ENCODE assay signal across 10 cellular contexts in genomic region chr5:10289353-10289752, GRCh38. TPM values are rescaled to one million over a fixed set of nuclear protein-coding genes. Genes with fewer than 3 reads are reported as not detected.
DNase-seq lines count a peak whose midpoint lies in the region; ATAC-seq and TF ChIP-seq lines count a peak whose summit lies in the region.
"Had no signal": no experiment of that assay in that cellular context is flagged by ENCODE, and none has a peak within 500 bp of the region (broad histone marks: within the 10 kb centered on the region; RNA-seq: fewer than 3 reads in every experiment).

No MANE protein-coding gene starts in this region.

- H3K9me3 Mint-ChIP-seq in neural progenitor cell: no peaks in the 10 kb centered on the region
- H3K9me3 Mint-ChIP-seq: activated CD4-positive, alpha-beta T cell treated with anti-CD3 and anti-CD28 coated beads, Interleukin-2, amount 10 ng/mL, durations not matched to agents 24 days and 14 days had no signal

- H2AFZ ChIP-seq in osteoblast (ENCODE audit: low read length) (no peak overlapping the region), neural progenitor cell (replicated peaks) (no peak overlapping the region)

- ATAC-seq in gastrocnemius medialis: peak; percentile 76 to 77

- DNase-seq in DMS53 (lab: John Stamatoyannopoulos, UW) (peak; percentile 50), DMS53 treated with DMSO at 0.1 percent for 48 hours (lab: John Stamatoyannopoulos, UW; ENCODE audit: unreplicated experiment) (no peak), NCI-H774 (lab: John Stamatoyannopoulos, UW) (peak; percentile 46), fibroblast of the aortic adventitia (ENCODE audit: low read depth) (peak; percentile 67), gastrocnemius medialis (peak; percentile 79 to 86), osteoblast (ENCODE audit: insufficient read length, low spot score, missing footprints) (no peak), NCI-H187 treated with DMSO at 0.1 percent for 48 hours (lab: John Stamatoyannopoulos, UW) (no peak), neural progenitor cell (ENCODE audit: low spot score) (no peak)
- DNase-seq: activated CD4-positive, alpha-beta T cell treated with anti-CD3 and anti-CD28 coated beads, Interleukin-2, amount 10 ng/mL, durations not matched to agents 24 days and 14 days; amniotic stem cell had no signal

- H3K36me3 ChIP-seq in gastrocnemius medialis: no peaks in the 10 kb centered on the region
- peaks cover 11% of the 10 kb centered on the region for H3K36me3 ChIP-seq in osteoblast (ENCODE audit: insufficient read depth, low read length)
- no peaks in the 10 kb centered on the region for H3K36me3 ChIP-seq in neural progenitor cell

- H3K27me3 ChIP-seq in gastrocnemius medialis (no peaks in the 10 kb centered on the region), osteoblast (ENCODE audit: insufficient read depth, low read length) (no peaks in the 10 kb centered on the region), neural progenitor cell (no peaks in the 10 kb centered on the region)

- peaks cover 40 to 57% of the 10 kb centered on the region in 2 donors for H3K4me1 ChIP-seq in gastrocnemius medialis
- no peaks in the 10 kb centered on the region for H3K4me1 ChIP-seq in osteoblast (ENCODE audit: insufficient read depth, low read length)
- peaks cover 1% of the 10 kb centered on the region for H3K4me1 ChIP-seq in neural progenitor cell

- no peaks in the 10 kb centered on the region for H3F3A ChIP-seq in neural progenitor cell (ENCODE audit: low read depth)

- in situ Hi-C loops in gastrocnemius medialis (cut with MboI; ENCODE audit: low sequenced_read_pairs in 4 of 4): loop anchor here in 3 of 4 donors (10.0 to 25.0 kb wide), 4 partner anchors 115 to 348 kb away; no protein-coding TSS in a partner anchor

- H3K79me2 ChIP-seq in osteoblast (ENCODE audit: insufficient read depth, low read length) (no peaks in the 10 kb centered on the region), neural progenitor cell (ENCODE audit: low read depth) (no peaks in the 10 kb centered on the region)

- no peak overlapping the region for H3K27ac Mint-ChIP-seq in neural progenitor cell
- H3K27ac Mint-ChIP-seq: activated CD4-positive, alpha-beta T cell treated with anti-CD3 and anti-CD28 coated beads, Interleukin-2, amount 10 ng/mL, durations not matched to agents 24 days and 14 days had no signal

- H3K4me1 Mint-ChIP-seq in neural progenitor cell: peaks cover 2% of the 10 kb centered on the region

- H3K36me3 Mint-ChIP-seq in neural progenitor cell: peaks cover 13% of the 10 kb centered on the region

- no peak overlapping the region for H3K9ac ChIP-seq in neural progenitor cell

- intact Hi-C loops in gastrocnemius medialis (cut with DNase I; ENCODE audit: low total_unique reads): loop anchor here (1.0 to 2.0 kb wide), 2 partner anchors 41 to 63 kb away; no protein-coding TSS in a partner anchor

- TF ChIP-seq CTCF in fibroblast of the aortic adventitia (IDR thresholded peaks at IDR 0.05; ENCODE audit: insufficient read depth, low read length) (peak; percentile 36), gastrocnemius medialis (IDR thresholded peaks at IDR 0.05 in 4 of 5, conservative IDR thresholded peaks at IDR 0.05 in 1 of 5) (peak in 1 of 5 experiments; percentile 7), osteoblast (IDR thresholded peaks at IDR 0.05; ENCODE audit: extremely low read depth, low read depth, low read length) (no peak), neural progenitor cell (IDR thresholded peaks at IDR 0.05) (no peak)

- H4K20me1 ChIP-seq in osteoblast (ENCODE audit: insufficient read depth, low read length) (no peaks in the 10 kb centered on the region), neural progenitor cell (ENCODE audit: low read depth) (no peaks in the 10 kb centered on the region)

- H3K4me3 ChIP-seq in fibroblast of the aortic adventitia (ENCODE audit: low read depth, low read length): no peak overlapping the region
- H3K4me3 ChIP-seq in gastrocnemius medialis: peak overlapping the region; percentile 24 to 49 (median 36)
- no peak overlapping the region for H3K4me3 ChIP-seq in osteoblast (ENCODE audit: insufficient read depth, low read length)
- no peak overlapping the region for H3K4me3 ChIP-seq in neural progenitor cell

- H3K4me2 ChIP-seq in osteoblast (ENCODE audit: insufficient read depth, low read length) (no peak overlapping the region), neural progenitor cell (no peak overlapping the region)

- H3K4me3 Mint-ChIP-seq in neural progenitor cell: no peak overlapping the region
- H3K4me3 Mint-ChIP-seq: activated CD4-positive, alpha-beta T cell treated with anti-CD3 and anti-CD28 coated beads, Interleukin-2, amount 10 ng/mL, durations not matched to agents 24 days and 14 days had no signal

- peak overlapping the region; percentile 91 to 100 (median 96) for H3K27ac ChIP-seq in gastrocnemius medialis
- no peak overlapping the region for H3K27ac ChIP-seq in osteoblast (ENCODE audit: low read depth, low read length)
- H3K27ac ChIP-seq in neural progenitor cell: no peak overlapping the region

- H3K9me3 ChIP-seq in gastrocnemius medialis (no peaks in the 10 kb centered on the region), osteoblast (ENCODE audit: low read depth, low read length) (no peaks in the 10 kb centered on the region), neural progenitor cell (ENCODE audit: low read depth) (no peaks in the 10 kb centered on the region)

- no peaks in the 10 kb centered on the region for H3K27me3 Mint-ChIP-seq in neural progenitor cell (ENCODE audit: insufficient read depth, low read depth)

- TF ChIP-seq POLR2A in gastrocnemius medialis (IDR thresholded peaks at IDR 0.05): no peak

RNA-seq across cellular contexts. Expression of gene CMBL, which starts 18.3 kb away (rescaled TPM):
- total RNA-seq in fibroblast of the aortic adventitia (ENCODE audit: low replicate concordance): 12.3 and 13.6 TPM in 2 replicates
- 10 to 100 TPM in 3 of 4 donors, 1 to 10 TPM in 1; 7.8 to 46.7 (median 35.6) TPM for total RNA-seq in gastrocnemius medialis
- total RNA-seq in osteoblast: 9.0 and 13.8 TPM in 2 replicates
- 11.3 and 11.6 TPM in 2 replicates for total RNA-seq in neural progenitor cell (ENCODE audit: low replicate concordance)

RNA-seq across cellular contexts. Expression of gene CCT5, which starts 39.3 kb away (rescaled TPM):
- total RNA-seq in fibroblast of the aortic adventitia (ENCODE audit: low replicate concordance): 168 and 359 TPM in 2 replicates
- 100 to 1,000 TPM; 201 to 329 (median 267) TPM for total RNA-seq in gastrocnemius medialis
- 237 and 238 TPM in 2 replicates for total RNA-seq in osteoblast
- 532 TPM in 2 replicates for total RNA-seq in neural progenitor cell (ENCODE audit: low replicate concordance)

RNA-seq across cellular contexts. Expression of gene ATPSCKMT, which starts 39.7 kb away (rescaled TPM):
- total RNA-seq in fibroblast of the aortic adventitia (ENCODE audit: low replicate concordance) (34.3 and 60.9 TPM in 2 replicates), gastrocnemius medialis (10 to 100 TPM in 2 of 4 donors, 1 to 10 TPM in 2; 9.2 to 18.2 (median 10.5) TPM), osteoblast (18.3 and 23.2 TPM in 2 replicates), neural progenitor cell (ENCODE audit: low replicate concordance) (31.7 and 50.8 TPM in 2 replicates)

Comparison
In these comparisons a context has a peak if more than half of its experiments do, and no peak if none do; other contexts are left out.
1. DNase-seq: peak in DMS53 (single experiment), NCI-H774 (single experiment), fibroblast of the aortic adventitia (single experiment) and gastrocnemius medialis (2 of 2); none in DMS53 treated with DMSO at 0.1 percent for 48 hours (single experiment), osteoblast (single experiment), NCI-H187 treated with DMSO at 0.1 percent for 48 hours (single experiment) and neural progenitor cell (single experiment).
2. H3K4me3 ChIP-seq: peak in gastrocnemius medialis (4 of 4); none in fibroblast of the aortic adventitia (single experiment), osteoblast (single experiment) and neural progenitor cell (single experiment).
3. H3K27ac ChIP-seq: peak in gastrocnemius medialis (4 of 4); none in osteoblast (single experiment) and neural progenitor cell (single experiment).